ENCODE assay signal across 8 cellular contexts in the genomic region with DNA sequence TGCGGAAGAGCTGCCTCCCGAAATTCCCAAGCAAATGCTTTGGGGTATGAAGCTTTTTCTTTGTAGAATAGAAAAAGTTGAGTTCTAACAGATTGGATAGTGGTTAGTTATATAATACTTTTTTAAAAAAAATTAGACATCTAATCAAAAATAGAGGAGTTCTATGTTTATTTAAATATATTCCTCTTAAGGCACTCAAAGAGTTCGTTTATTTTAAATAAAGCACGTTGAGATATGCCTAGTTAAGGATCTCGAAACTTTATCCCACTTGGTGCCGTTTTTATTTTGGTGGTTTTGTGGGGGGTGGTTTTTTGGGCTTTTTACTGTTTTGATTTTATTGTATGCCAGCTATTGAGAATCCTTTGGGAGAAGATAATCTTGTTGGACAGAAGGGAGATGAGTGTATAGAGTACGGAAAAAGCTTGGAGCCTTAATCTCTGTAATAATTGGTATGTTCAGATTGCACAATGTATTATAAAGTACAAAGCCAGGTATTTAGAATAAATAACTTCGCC. TPM values are rescaled to one million over a fixed set of nuclear protein-coding genes. Genes with fewer than 3 reads are reported as not detected.
DNase-seq lines count a peak whose midpoint lies in the region; ATAC-seq, FAIRE-seq and TF ChIP-seq lines count a peak whose summit lies in the region.

No MANE protein-coding gene starts in this region.

- peaks cover 28% of the 10 kb centered on the region for H3K36me3 ChIP-seq in HUES64 (ENCODE audit: insufficient read depth, low read length)
- H3K36me3 ChIP-seq in mammary epithelial cell (ENCODE audit: insufficient read depth, low read length), result peaks cover 16% of the 10 kb centered on the region

- H3K27me3 ChIP-seq in HUES64 (ENCODE audit: insufficient read depth, low read length), result no peaks in the 10 kb centered on the region
- no peaks in the 10 kb centered on the region for H3K27me3 ChIP-seq in mammary epithelial cell (ENCODE audit: insufficient read depth, low read length)

- peak overlapping the region; percentile 56 for H2AFZ ChIP-seq in mammary epithelial cell (ENCODE audit: low read depth, low read length)

- H3K27ac ChIP-seq in HUES64 (ENCODE audit: low read depth, low read length) (no peak overlapping the region), mammary epithelial cell (ENCODE audit: insufficient read depth, low read depth, low read length) (peak overlapping the region; percentile 58)

- H3K4me1 Mint-ChIP-seq in naive B cell, result peaks cover 27 to 39% (median 30%) of the 10 kb centered on the region in 3 donors

- H3K4me3 ChIP-seq in AG10803 (ENCODE audit: low read length) (peak overlapping the region; percentile 32), HUES64 (ENCODE audit: low read length) (peak overlapping the region; percentile 60), mammary epithelial cell (replicated peaks in 1 of 3; ENCODE audit: insufficient read depth in 1 of 3, low read depth in 2 of 3, low read length in 3 of 3) (peak overlapping the region in 2 of 3 experiments; percentile 40 to 65)

- H3K36me3 Mint-ChIP-seq in naive B cell, result peaks cover 0 to 12% of the 10 kb centered on the region in 2 donors

- no peaks in the 10 kb centered on the region for H4K20me1 ChIP-seq in mammary epithelial cell (ENCODE audit: insufficient read depth, low read length)

- no peaks in the 10 kb centered on the region for H3K27me3 Mint-ChIP-seq in naive B cell

- intact Hi-C loops in mammary epithelial cell (cut with micrococcal nuclease), result loop anchor here (2.0 kb wide), 1 partner anchor 85 kb away; no protein-coding TSS in a partner anchor

- H3K4me3 Mint-ChIP-seq in naive B cell, result peak overlapping the region; percentile 79 to 93 (median 86)

- FAIRE-seq in frontal cortex (lab: Jason Lieb, UNC), result no peak

- TF ChIP-seq CTCF in AG10803 (conservative IDR thresholded peaks at IDR 0.05; ENCODE audit: low read length), result no peak
- TF ChIP-seq CTCF in mammary epithelial cell (conservative IDR thresholded peaks at IDR 0.05 in 1 of 2, IDR thresholded peaks at IDR 0.05 in 1 of 2; ENCODE audit: extremely low read depth in 1 of 2, insufficient read depth in 1 of 2, low read depth in 1 of 2, low read length in 2 of 2), result no peak

- peak overlapping the region; percentile 36 to 91 (median 63) for H3K27ac Mint-ChIP-seq in naive B cell

- CTCF ChIA-PET in mammary epithelial cell (lab: Charles Lee; ENCODE audit: low non-redundant PET), result no interaction called here

- DNase-seq in AG10803 (ENCODE audit: low read depth) (no peak), mammary epithelial cell (no peak), naive B cell (no peak), NOMO-1 (lab: John Stamatoyannopoulos, UW; ENCODE audit: unreplicated experiment in 2 of 2) (no peak), frontal cortex (ENCODE audit: low spot score in 2 of 2) (no peak)
- no peak for DNase-seq in effector CD8-positive, alpha-beta T cell (lab: John Stamatoyannopoulos, UW)

- H3K4me2 ChIP-seq in mammary epithelial cell (ENCODE audit: insufficient read depth, low read depth, low read length), result peak overlapping the region; percentile 81

- in situ Hi-C loops in mammary epithelial cell (cut with MboI; ENCODE audit: low sequenced_read_pairs in 2 of 2), result no loop called here

- H3K4me1 ChIP-seq in HUES64 (ENCODE audit: insufficient read depth, low read length), result peaks cover 31% of the 10 kb centered on the region
- peaks cover 26% of the 10 kb centered on the region for H3K4me1 ChIP-seq in mammary epithelial cell (ENCODE audit: insufficient read depth, low read length)

- H3K9me3 ChIP-seq in HUES64 (ENCODE audit: insufficient read depth, low read depth, low read length) (no peaks in the 10 kb centered on the region), mammary epithelial cell (replicated peaks; ENCODE audit: insufficient read depth, low read length) (no peaks in the 10 kb centered on the region)

- WGBS in HUES64, result 88% methylated on average over 7 of the region's 8 CpGs
- WGBS in mammary epithelial cell (ENCODE audit: low coverage, missing lambda C conversion rate), result 55% methylated on average over 8 of the region's 8 CpGs

- dilution Hi-C loops in mammary epithelial cell (cut with HindIII; ENCODE audit: low sequenced_read_pairs), result loop anchor here (5.0 kb wide), 1 partner anchor 81 kb away; no protein-coding TSS in a partner anchor

- ATAC-seq in naive B cell (ENCODE audit: low read depth in 2 of 2) (no peak), GM19035 (IDR thresholded peaks at IDR 0.05; ENCODE audit: unreplicated experiment) (no peak)

- TSS peak; percentile 1 for BruUV-seq in mammary epithelial cell (replicated peaks; lab: Mats Ljungman, UMichigan)

- H3K9ac ChIP-seq in HUES64 (ENCODE audit: low read depth, low read length) (peak overlapping the region; percentile 54; the same call in 1 of the 2 replicates), mammary epithelial cell (ENCODE audit: insufficient read depth, low read length) (peak overlapping the region; percentile 66)

- peaks cover 0 to 2% (median 0%) of the 10 kb centered on the region in 7 donors for H3K9me3 Mint-ChIP-seq in naive B cell

- peaks cover 28% of the 10 kb centered on the region for H3K79me2 ChIP-seq in mammary epithelial cell (ENCODE audit: insufficient read depth, low read length)

RNA-seq across cellular contexts. Expression of a gene that starts 10.7 kb away (rescaled TPM):
- 6.4 TPM for polyA plus RNA-seq in HUES64 (2013, experiment 1 of 2)
- 8.7 TPM for polyA plus RNA-seq in HUES64 (2013, experiment 2 of 2)
- total RNA-seq in mammary epithelial cell (10 to 100 TPM; 12.2 to 13.0 TPM), frontal cortex (6.5 TPM)
- polyA plus RNA-seq in mammary epithelial cell (5.9 TPM), naive B cell (ENCODE audit: low read depth in 6 of 6) (1 to 10 TPM; 5.2 to 7.2 (median 6.4) TPM)
- polyA minus RNA-seq in mammary epithelial cell, result 4.4 TPM

RNA-seq across cellular contexts. Expression of a gene that starts 56.2 kb away (rescaled TPM):
- 177 TPM for polyA plus RNA-seq in HUES64 (2013, experiment 1 of 2)
- 178 TPM for polyA plus RNA-seq in HUES64 (2013, experiment 2 of 2)
- total RNA-seq in mammary epithelial cell, result 100 to 1,000 TPM; 227 to 682 TPM
- 76.6 TPM for polyA plus RNA-seq in mammary epithelial cell
- polyA minus RNA-seq in mammary epithelial cell, result 178 TPM
- 100 to 1,000 TPM; 109 to 152 (median 125) TPM for polyA plus RNA-seq in naive B cell (ENCODE audit: low read depth in 6 of 6)
- 151 TPM for total RNA-seq in frontal cortex
